Comparison of ENCODE assay signal across 18 cellular contexts in genomic region chr12:93136243-93137015, GRCh38.
DNase-seq lines count a peak whose midpoint lies in the region; FAIRE-seq and TF ChIP-seq lines count a peak whose summit lies in the region.
"Had no signal": no experiment of that assay in that cellular context is flagged by ENCODE, and none has a peak within 500 bp of the region (broad histone marks: within the 10 kb centered on the region; RNA-seq: fewer than 3 reads in every experiment).

No MANE protein-coding gene starts in this region.

- H3K4me1 Mint-ChIP-seq in nephron progenitor cell, result peaks cover 73% of the 10 kb centered on the region

- H3K36me3 Mint-ChIP-seq in nephron progenitor cell (ENCODE audit: low read depth), result no peaks in the 10 kb centered on the region
- H3K36me3 Mint-ChIP-seq: activated naive CD4-positive, alpha-beta T cell treated with anti-CD3 and anti-CD28 coated beads, Interleukin-2, amount 10 ng/mL, durations not matched to agents 7 days and 5 days; WTC11 had no signal

- peak overlapping the region; percentile 98 for H3K27ac Mint-ChIP-seq in nephron progenitor cell
- H3K27ac Mint-ChIP-seq: activated naive CD4-positive, alpha-beta T cell treated with anti-CD3 and anti-CD28 coated beads, Interleukin-2, amount 10 ng/mL, durations not matched to agents 7 days and 5 days; WTC11 had no signal

- no peak overlapping the region for H3K4me3 Mint-ChIP-seq in nephron progenitor cell
- H3K4me3 Mint-ChIP-seq: activated naive CD4-positive, alpha-beta T cell treated with anti-CD3 and anti-CD28 coated beads, Interleukin-2, amount 10 ng/mL, durations not matched to agents 7 days and 5 days; WTC11 had no signal

- H3K4me3 ChIP-seq in HL-60 (replicated peaks; ENCODE audit: insufficient read depth, low read length) (no peak overlapping the region), BE2C (ENCODE audit: low read depth, low read length) (no peak overlapping the region)
- H3K4me3 ChIP-seq: pancreas had no signal

- H3K27ac ChIP-seq in HL-60 (replicated peaks) (peak overlapping the region; percentile 98), VCaP (peak overlapping the region; percentile 92)

- no peaks in the 10 kb centered on the region for H3K9me3 Mint-ChIP-seq in nephron progenitor cell
- H3K9me3 Mint-ChIP-seq: activated naive CD4-positive, alpha-beta T cell treated with anti-CD3 and anti-CD28 coated beads, Interleukin-2, amount 10 ng/mL, durations not matched to agents 7 days and 5 days; WTC11 had no signal

- H3K27me3 ChIP-seq in HL-60 (ENCODE audit: insufficient read depth, poor library complexity, severe bottlenecking) (no peaks in the 10 kb centered on the region), BE2C (no peaks in the 10 kb centered on the region)
- H3K27me3 ChIP-seq: pancreas had no signal

- H3K4me1 ChIP-seq in BE2C, result peaks cover 6% of the 10 kb centered on the region

- H3K9me3 ChIP-seq in BE2C, result no peaks in the 10 kb centered on the region
- H3K9me3 ChIP-seq: pancreas had no signal

- H3K27me3 Mint-ChIP-seq in nephron progenitor cell (ENCODE audit: low read depth, poor library complexity), result no peaks in the 10 kb centered on the region
- H3K27me3 Mint-ChIP-seq: activated naive CD4-positive, alpha-beta T cell treated with anti-CD3 and anti-CD28 coated beads, Interleukin-2, amount 10 ng/mL, durations not matched to agents 7 days and 5 days had no signal

- no peaks in the 10 kb centered on the region for H3K36me3 ChIP-seq in BE2C
- H3K36me3 ChIP-seq: pancreas had no signal

- FAIRE-seq in RCC 7860 (lab: Jason Lieb, UNC), result no peak
- FAIRE-seq: bronchial epithelial cell, pancreas had no signal

- TF ChIP-seq CTCF in HL-60 (IDR thresholded peaks at IDR 0.05; ENCODE audit: insufficient read depth, low read length) (no peak), VCaP (conservative IDR thresholded peaks at IDR 0.05) (no peak), nephron progenitor cell (IDR thresholded peaks at IDR 0.05) (no peak), BE2C (IDR thresholded peaks at IDR 0.05; ENCODE audit: low read depth, low read length) (no peak)

- DNase-seq in CD1c-positive myeloid dendritic cell (ENCODE audit: extremely low spot score) (peak; percentile 24), HL-60 (ENCODE audit: low read depth in 1 of 2, low spot score in 1 of 2) (peak in 1 of 2 experiments; percentile 57), nephron progenitor cell (no peak), DMS53 (lab: John Stamatoyannopoulos, UW) (no peak), BE2C (no peak), AG08395 (ENCODE audit: low spot score) (no peak), RCC 7860 (ENCODE audit: low spot score) (no peak)
- DNase-seq: activated naive CD4-positive, alpha-beta T cell treated with anti-CD3 and anti-CD28 coated beads, Interleukin-2, amount 10 ng/mL, durations not matched to agents 7 days and 5 days; effector CD8-positive, alpha-beta T cell; EL; H7; midbrain; NK-92 treated with Interleukin-12 subunit alpha and Interleukin-12 subunit beta, amount 100 ng/mL, for 24 hours; pancreas; stimulated activated CD4-positive, alpha-beta T cell treated with anti-CD3 and anti-CD28 coated beads, Interleukin-15, amount 100 ng/mL, for 24 hours had no signal
